Comparison of ENCODE assay signal across 17 cellular contexts in genomic region chr6:118761643-118762042, GRCh38.
DNase-seq lines count a peak whose midpoint lies in the region; ATAC-seq and TF ChIP-seq lines count a peak whose summit lies in the region.
"Had no signal": no experiment of that assay in that cellular context is flagged by ENCODE, and none has a peak within 500 bp of the region (broad histone marks: within the 10 kb centered on the region; RNA-seq: fewer than 3 reads in every experiment).

No MANE protein-coding gene starts in this region.

- peaks cover 0 to 13% (median 0%) of the 10 kb centered on the region in 5 donors for H3K27me3 Mint-ChIP-seq in naive thymus-derived CD4-positive, alpha-beta T cell
- H3K27me3 Mint-ChIP-seq in type B pancreatic cell, result no peaks in the 10 kb centered on the region
- H3K27me3 Mint-ChIP-seq: CD4-positive, alpha-beta T cell had no signal

- WGBS in ovary, 3 donors, result 76 to 94% (median 91%) methylated on average over 1 of the region's 1 CpG

- no peak for TF ChIP-seq POLR2A in ovary (IDR thresholded peaks at IDR 0.05)

- H3K27ac ChIP-seq in naive thymus-derived CD4-positive, alpha-beta T cell (ENCODE audit: low read depth, low read length), result no peak overlapping the region
- no peak overlapping the region for H3K27ac ChIP-seq in ovary
- H3K27ac ChIP-seq: 22Rv1, SK-N-MC had no signal

- DNase-seq in DMS53 (lab: John Stamatoyannopoulos, UW) (peak; percentile 10), DMS53 treated with DMSO at 0.1 percent for 48 hours (lab: John Stamatoyannopoulos, UW; ENCODE audit: unreplicated experiment) (no peak), NCI-H226 (peak; percentile 26), amniotic epithelial cell (ENCODE audit: low read depth) (peak; percentile 30), NCI-H2227 (lab: John Stamatoyannopoulos, UW; ENCODE audit: unreplicated experiment) (no peak), ovary (no peak), type B pancreatic cell (ENCODE audit: extremely low spot score, unreplicated experiment) (no peak)
- DNase-seq in naive thymus-derived CD4-positive, alpha-beta T cell, result no peak
- DNase-seq: Caco-2; CD4-positive, alpha-beta T cell; NCI-H1105 treated with DMSO at 0.1 percent for 48 hours; NCI-H1694; NCI-H446 treated with DMSO at 0.1 percent for 48 hours; Right ventricle myocardium superior had no signal

- no peaks in the 10 kb centered on the region for H3K27me3 ChIP-seq in naive thymus-derived CD4-positive, alpha-beta T cell (ENCODE audit: control insufficient read depth in 2 of 2, insufficient read depth in 2 of 2, low read length in 2 of 2)
- H3K27me3 ChIP-seq in ovary, result no peaks in the 10 kb centered on the region

- H3K9me3 ChIP-seq in naive thymus-derived CD4-positive, alpha-beta T cell (ENCODE audit: control insufficient read depth in 2 of 3, low read length in 3 of 3), result no peaks in the 10 kb centered on the region
- H3K9me3 ChIP-seq in ovary, result no peaks in the 10 kb centered on the region
- H3K9me3 ChIP-seq: Caco-2 had no signal

- intact Hi-C loops in naive thymus-derived CD4-positive, alpha-beta T cell (cut with micrococcal nuclease), result no loop called here
- intact Hi-C loops in ovary (cut with DNase I), result no loop called here

- TF ChIP-seq CTCF in ovary (IDR thresholded peaks at IDR 0.05) (no peak), type B pancreatic cell (conservative IDR thresholded peaks at IDR 0.05) (no peak)

- ATAC-seq in naive thymus-derived CD4-positive, alpha-beta T cell, result peak; percentile 57

- peaks cover 7 to 17% (median 13%) of the 10 kb centered on the region in 7 donors for H3K4me1 Mint-ChIP-seq in naive thymus-derived CD4-positive, alpha-beta T cell
- H3K4me1 Mint-ChIP-seq in type B pancreatic cell (ENCODE audit: unreplicated experiment), result peaks cover under 1% of the 10 kb centered on the region

- TF ChIP-seq EP300 in ovary (IDR thresholded peaks at IDR 0.05), result no peak

- POLR2A ChIA-PET in naive thymus-derived CD4-positive, alpha-beta T cell (lab: Charles Lee), result interaction anchor here (0.5 kb wide), 1 partner anchor 141 kb away, joined by 7 read pairs; no protein-coding TSS in a partner anchor

- no peak overlapping the region for H3K4me3 ChIP-seq in naive thymus-derived CD4-positive, alpha-beta T cell (ENCODE audit: low read length)
- H3K4me3 ChIP-seq in ovary, result no peak overlapping the region
- H3K4me3 ChIP-seq: SK-N-MC had no signal

- no peaks in the 10 kb centered on the region for H3K36me3 ChIP-seq in naive thymus-derived CD4-positive, alpha-beta T cell (ENCODE audit: control insufficient read depth in 2 of 3, insufficient read depth in 3 of 3, low read length in 3 of 3)
- H3K36me3 ChIP-seq in ovary, result no peaks in the 10 kb centered on the region

- H3K4me1 ChIP-seq in naive thymus-derived CD4-positive, alpha-beta T cell (ENCODE audit: control insufficient read depth in 2 of 2, insufficient read depth in 2 of 2, low read length in 2 of 2), result no peaks in the 10 kb centered on the region
- no peaks in the 10 kb centered on the region for H3K4me1 ChIP-seq in ovary (ENCODE audit: insufficient read depth)
- H3K4me1 ChIP-seq: Caco-2 had no signal

- peaks cover 0 to 1% (median 0%) of the 10 kb centered on the region in 11 donors for H3K9me3 Mint-ChIP-seq in naive thymus-derived CD4-positive, alpha-beta T cell
- no peaks in the 10 kb centered on the region for H3K9me3 Mint-ChIP-seq in type B pancreatic cell
- H3K9me3 Mint-ChIP-seq: CD4-positive, alpha-beta T cell had no signal

- CTCF ChIA-PET in naive thymus-derived CD4-positive, alpha-beta T cell (lab: Charles Lee), result no interaction called here

- H3K27ac Mint-ChIP-seq in naive thymus-derived CD4-positive, alpha-beta T cell, result peak overlapping the region in 1 of 9 donors; percentile 46
- H3K27ac Mint-ChIP-seq in type B pancreatic cell, result no peak overlapping the region
- H3K27ac Mint-ChIP-seq: B cell; CD4-positive, alpha-beta T cell had no signal

- H3K4me3 Mint-ChIP-seq in naive thymus-derived CD4-positive, alpha-beta T cell, result no peak overlapping the region
- no peak overlapping the region for H3K4me3 Mint-ChIP-seq in type B pancreatic cell
- H3K4me3 Mint-ChIP-seq: B cell; CD4-positive, alpha-beta T cell had no signal

- H3K36me3 Mint-ChIP-seq in naive thymus-derived CD4-positive, alpha-beta T cell, result peaks cover 0 to 6% (median 0%) of the 10 kb centered on the region in 5 donors
- H3K36me3 Mint-ChIP-seq in type B pancreatic cell, result no peaks in the 10 kb centered on the region

Comparison
In these comparisons a context has a peak if more than half of its experiments do, and no peak if none do; other contexts are left out.
1. DNase-seq: peak in DMS53 (single experiment), NCI-H226 (single experiment) and amniotic epithelial cell (single experiment); none in DMS53 treated with DMSO at 0.1 percent for 48 hours (single experiment), naive thymus-derived CD4-positive, alpha-beta T cell (0 of 9), NCI-H2227 (single experiment), ovary (0 of 5) and type B pancreatic cell (single experiment).